1 cellular context compared by ENCODE assay signal in the genomic region with DNA sequence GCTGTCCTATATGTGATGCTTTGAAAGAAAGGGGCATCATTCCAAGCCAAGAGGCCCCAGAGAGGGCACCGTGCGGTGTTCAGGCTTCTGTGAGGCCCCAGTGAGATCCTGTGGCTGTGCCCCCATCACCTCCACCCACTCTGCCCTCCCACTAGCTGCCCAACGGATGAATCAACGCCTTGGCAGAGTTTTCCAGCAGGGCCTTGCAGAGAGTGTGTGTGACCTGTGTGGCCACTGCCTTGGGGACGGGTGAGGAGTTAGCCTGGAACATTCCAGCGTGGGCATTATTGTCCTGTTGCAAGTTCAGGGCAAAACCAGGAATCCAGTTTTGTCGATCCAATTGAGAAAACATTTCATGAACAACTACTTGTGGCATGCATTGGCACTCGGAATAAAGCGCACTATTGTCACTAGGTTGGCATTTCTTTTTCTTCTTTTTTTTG.
TF ChIP-seq lines count a peak whose summit lies in the region.

No MANE protein-coding gene starts in this region.

TF ChIP-seq in HCT116, 20 proteins besides CTCF, POLR2A, EP300 and RAD21 (continued from another document):
- TF ChIP-seq EZH2 (IDR thresholded peaks at IDR 0.05), result no peak
